ENCODE assay signal across 14 cellular contexts in genomic region chr6:1382883-1383728, GRCh38. TPM values are rescaled to one million over a fixed set of nuclear protein-coding genes. Genes with fewer than 3 reads are reported as not detected.
DNase-seq lines count a peak whose midpoint lies in the region; ATAC-seq and TF ChIP-seq lines count a peak whose summit lies in the region.
"Had no signal": no experiment of that assay in that cellular context is flagged by ENCODE, and none has a peak within 500 bp of the region (broad histone marks: within the 10 kb centered on the region; RNA-seq: fewer than 3 reads in every experiment).

No MANE protein-coding gene starts in this region.

- H3K4me3 ChIP-seq in GM23248 (no peak overlapping the region), SJSA1 (peak overlapping the region; percentile 25), iPS-18a (ENCODE audit: low read length) (peak overlapping the region; percentile 40), rectal smooth muscle tissue (ENCODE audit: low read length) (peak overlapping the region; percentile 5), adrenal gland (no peak overlapping the region)

- no peaks in the 10 kb centered on the region for H4K20me1 ChIP-seq in GM23248 (ENCODE audit: insufficient read depth)

- TF ChIP-seq CTCF in chondrocyte (IDR thresholded peaks at IDR 0.05) (no peak), adrenal gland (IDR thresholded peaks at IDR 0.05) (no peak)

- H3K9me3 ChIP-seq in GM23248 (ENCODE audit: low read depth), result no peaks in the 10 kb centered on the region
- peaks cover 2% of the 10 kb centered on the region; the same call in 1 of the 2 replicates for H3K9me3 ChIP-seq in SJSA1 (replicated peaks)
- no peaks in the 10 kb centered on the region for H3K9me3 ChIP-seq in iPS-18a (ENCODE audit: control insufficient read depth, low read depth, low read length)
- no peaks in the 10 kb centered on the region for H3K9me3 ChIP-seq in adrenal gland (replicated peaks in 1 of 3)

- peaks cover 51% of the 10 kb centered on the region for H3K27me3 ChIP-seq in GM23248 (replicated peaks; ENCODE audit: insufficient read depth)
- H3K27me3 ChIP-seq in SJSA1 (replicated peaks), result no peaks in the 10 kb centered on the region
- H3K27me3 ChIP-seq in iPS-18a (ENCODE audit: control insufficient read depth, insufficient read depth, low read length), result peaks cover 100% of the 10 kb centered on the region
- peaks cover 48% of the 10 kb centered on the region for H3K27me3 ChIP-seq in rectal smooth muscle tissue (ENCODE audit: control insufficient read depth, insufficient read depth, low read length)
- H3K27me3 ChIP-seq in adrenal gland, result peaks cover 92% of the 10 kb centered on the region

- no peak overlapping the region for H3K9ac ChIP-seq in GM23248
- H3K9ac ChIP-seq in iPS-18a (ENCODE audit: low read length), result no peak overlapping the region
- H3K9ac ChIP-seq in rectal smooth muscle tissue (ENCODE audit: low read length), result no peak overlapping the region

- H3K4me2 ChIP-seq in GM23248 (ENCODE audit: unreplicated experiment), result no peak overlapping the region

- no peaks in the 10 kb centered on the region for H3K36me3 Mint-ChIP-seq in chondrocyte (ENCODE audit: low read depth)
- H3K36me3 Mint-ChIP-seq: CD8-positive, alpha-beta memory T cell had no signal

- DNase-seq in GM23248 (peak; percentile 33), SJSA1 (ENCODE audit: low read depth in 1 of 2, low spot score in 2 of 2) (peak in 1 of 2 experiments; percentile 75), Ammon's horn (ENCODE audit: low spot score) (no peak), chondrocyte (ENCODE audit: low spot score) (no peak), adrenal gland (no peak)
- DNase-seq: activated CD4-positive, alpha-beta memory T cell treated with anti-CD3 and anti-CD28 coated beads, Interleukin-2, amount 10 ng/mL, durations not matched to agents 7 days and 5 days; CD8-positive, alpha-beta memory T cell; NCI-H2171; T-helper 17 cell had no signal

- ATAC-seq in HG02759 (IDR thresholded peaks at IDR 0.05; ENCODE audit: unreplicated experiment), result no peak
- ATAC-seq: T-helper 17 cell had no signal

- intact Hi-C loops in adrenal gland (cut with DNase I), result loop anchor here in 1 of 2 donors (5.0 kb wide), 2 partner anchors 586 to 791 kb away; no protein-coding TSS in a partner anchor

- no peaks in the 10 kb centered on the region for H3K9me3 Mint-ChIP-seq in chondrocyte (ENCODE audit: low read depth)
- H3K9me3 Mint-ChIP-seq: activated CD4-positive, alpha-beta memory T cell treated with anti-CD3 and anti-CD28 coated beads, Interleukin-2, amount 10 ng/mL, durations not matched to agents 7 days and 5 days; CD8-positive, alpha-beta memory T cell had no signal

- no peak for TF ChIP-seq POLR2A in adrenal gland (IDR thresholded peaks at IDR 0.05)

- 17 to 20% methylated on average over 44 to 45 of the region's 57 CpGs for WGBS in GM23248 (ENCODE audit: low coverage in 1 of 2, low lambda C conversion rate in 2 of 2, missing lambda C conversion rate in 2 of 2), 2 experiments
- 2 to 8% (median 4%) methylated on average over 6 to 57 of the region's 57 CpGs for WGBS in adrenal gland, 4 donors

- no peak overlapping the region for H3K27ac Mint-ChIP-seq in chondrocyte (ENCODE audit: unreplicated experiment)
- H3K27ac Mint-ChIP-seq: activated CD4-positive, alpha-beta memory T cell treated with anti-CD3 and anti-CD28 coated beads, Interleukin-2, amount 10 ng/mL, durations not matched to agents 7 days and 5 days; T-helper 17 cell had no signal

- no peak overlapping the region for H3K27ac ChIP-seq in GM23248
- H3K27ac ChIP-seq in SJSA1, result peak overlapping the region; percentile 89
- no peak overlapping the region for H3K27ac ChIP-seq in iPS-18a (ENCODE audit: low read length)
- H3K27ac ChIP-seq in rectal smooth muscle tissue (ENCODE audit: low read depth, low read length), result peak overlapping the region; percentile 86
- H3K27ac ChIP-seq in adrenal gland, result no peak overlapping the region

- in situ Hi-C loops in GM23248 (cut with MboI), result loop anchor here (25.0 kb wide), 1 partner anchor 471 kb away; no protein-coding TSS in a partner anchor

- H3K4me1 ChIP-seq in GM23248 (ENCODE audit: insufficient read depth) (no peaks in the 10 kb centered on the region), SJSA1 (replicated peaks) (peaks cover 67% of the 10 kb centered on the region), iPS-18a (ENCODE audit: control insufficient read depth, low read depth, low read length) (peaks cover 17% of the 10 kb centered on the region), rectal smooth muscle tissue (ENCODE audit: control insufficient read depth, insufficient read depth, low read length) (peaks cover 4% of the 10 kb centered on the region), adrenal gland (replicated peaks in 1 of 2) (peaks cover 5 to 23% of the 10 kb centered on the region in 2 donors)

- H3F3A ChIP-seq in GM23248 (ENCODE audit: insufficient read depth), result no peaks in the 10 kb centered on the region

- H3K27me3 Mint-ChIP-seq in chondrocyte (ENCODE audit: low read depth), result peaks cover 64% of the 10 kb centered on the region

- H3K4me1 Mint-ChIP-seq in chondrocyte (ENCODE audit: low read depth), result peaks cover 19% of the 10 kb centered on the region

- H3K36me3 ChIP-seq in GM23248 (ENCODE audit: low read depth) (no peaks in the 10 kb centered on the region), SJSA1 (peaks cover 41% of the 10 kb centered on the region), iPS-18a (ENCODE audit: control insufficient read depth, low read depth, low read length) (no peaks in the 10 kb centered on the region), rectal smooth muscle tissue (ENCODE audit: control insufficient read depth, insufficient read depth, low read length) (no peaks in the 10 kb centered on the region), adrenal gland (replicated peaks in 1 of 2) (no peaks in the 10 kb centered on the region)

- no peak overlapping the region for H2AFZ ChIP-seq in GM23248

- no peak overlapping the region for H3K4me3 Mint-ChIP-seq in chondrocyte (ENCODE audit: unreplicated experiment)
- H3K4me3 Mint-ChIP-seq: activated CD4-positive, alpha-beta memory T cell treated with anti-CD3 and anti-CD28 coated beads, Interleukin-2, amount 10 ng/mL, durations not matched to agents 7 days and 5 days had no signal

- H3K9me2 ChIP-seq in GM23248 (ENCODE audit: insufficient read depth), result no peaks in the 10 kb centered on the region

- no peaks in the 10 kb centered on the region for H3K79me2 ChIP-seq in GM23248 (ENCODE audit: insufficient read depth)

RNA-seq across cellular contexts. Expression of gene FOXF2, which starts 6.3 kb away (rescaled TPM):
- total RNA-seq in GM23248 (2014; rRNA removed; shearing (Covaris generic)), result 5.1 and 8.3 TPM in 2 replicates
- polyA plus RNA-seq in GM23248 (2016; fragmentation: Nextera tagmentation; extraction: Ambion mirVana) (2.5 and 2.7 TPM in 2 replicates), adrenal gland (1 to 10 TPM in 1 of 3 donors, under 1 TPM in 2; 0.46 to 1.2 (median 0.51) TPM)
- total RNA-seq in SJSA1 (2014; rRNA removed; shearing (Covaris generic)), result 48.2 and 51.6 TPM in 2 replicates
- total RNA-seq in chondrocyte (0.12 to 0.68 TPM in 2 of 3 replicates, not detected in the other), adrenal gland (1 to 10 TPM in 2 of 8 donors, under 1 TPM in 5, not detected in 1; 0.27 to 1.9 (median 0.58) TPM)
- total RNA-seq: activated CD4-positive, alpha-beta memory T cell treated with anti-CD3 and anti-CD28 coated beads, Interleukin-2, amount 10 ng/mL, durations not matched to agents 7 days and 5 days; CD8-positive, alpha-beta memory T cell; dermis microvascular lymphatic vessel endothelial cell; lung microvascular endothelial cell; T-helper 17 cell had no signal
- polyA plus RNA-seq: CD8-positive, alpha-beta memory T cell had no signal

Comparison
In these comparisons a context has a peak if more than half of its experiments do, and no peak if none do; other contexts are left out.
1. H3K27ac ChIP-seq: peak in SJSA1 (single experiment) and rectal smooth muscle tissue (single experiment); none in GM23248 (single experiment), iPS-18a (single experiment) and adrenal gland (0 of 5).
2. H3K4me3 ChIP-seq: peak in SJSA1 (single experiment), iPS-18a (single experiment) and rectal smooth muscle tissue (single experiment); none in GM23248 (single experiment) and adrenal gland (0 of 4).